ENCODE assay signal across 1 cellular context in the genomic region with DNA sequence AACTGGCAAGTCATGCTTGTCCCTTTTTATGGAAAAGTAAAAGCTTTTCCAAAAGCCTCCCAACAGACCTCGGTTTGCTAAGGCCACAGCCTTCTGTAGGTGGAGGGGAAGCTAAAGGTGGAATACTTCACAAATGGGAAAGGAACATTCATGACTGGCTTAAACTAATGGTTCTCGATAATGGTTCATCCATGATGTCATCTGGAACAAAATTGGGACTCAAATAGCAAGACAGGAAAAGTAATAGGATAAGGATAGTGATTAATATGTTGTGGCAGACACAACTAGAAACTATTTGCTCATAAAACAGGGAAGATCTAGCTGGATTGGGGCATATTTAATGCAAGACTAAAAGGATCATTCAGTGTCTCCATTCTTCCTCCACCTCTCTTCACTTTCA.
TF ChIP-seq lines count a peak whose summit lies in the region.

No MANE protein-coding gene starts in this region.

TF ChIP-seq in GM23338, 12 proteins besides CTCF, POLR2A, EP300 and RAD21 (continued from another document):
- TF ChIP-seq, protein P1, sequence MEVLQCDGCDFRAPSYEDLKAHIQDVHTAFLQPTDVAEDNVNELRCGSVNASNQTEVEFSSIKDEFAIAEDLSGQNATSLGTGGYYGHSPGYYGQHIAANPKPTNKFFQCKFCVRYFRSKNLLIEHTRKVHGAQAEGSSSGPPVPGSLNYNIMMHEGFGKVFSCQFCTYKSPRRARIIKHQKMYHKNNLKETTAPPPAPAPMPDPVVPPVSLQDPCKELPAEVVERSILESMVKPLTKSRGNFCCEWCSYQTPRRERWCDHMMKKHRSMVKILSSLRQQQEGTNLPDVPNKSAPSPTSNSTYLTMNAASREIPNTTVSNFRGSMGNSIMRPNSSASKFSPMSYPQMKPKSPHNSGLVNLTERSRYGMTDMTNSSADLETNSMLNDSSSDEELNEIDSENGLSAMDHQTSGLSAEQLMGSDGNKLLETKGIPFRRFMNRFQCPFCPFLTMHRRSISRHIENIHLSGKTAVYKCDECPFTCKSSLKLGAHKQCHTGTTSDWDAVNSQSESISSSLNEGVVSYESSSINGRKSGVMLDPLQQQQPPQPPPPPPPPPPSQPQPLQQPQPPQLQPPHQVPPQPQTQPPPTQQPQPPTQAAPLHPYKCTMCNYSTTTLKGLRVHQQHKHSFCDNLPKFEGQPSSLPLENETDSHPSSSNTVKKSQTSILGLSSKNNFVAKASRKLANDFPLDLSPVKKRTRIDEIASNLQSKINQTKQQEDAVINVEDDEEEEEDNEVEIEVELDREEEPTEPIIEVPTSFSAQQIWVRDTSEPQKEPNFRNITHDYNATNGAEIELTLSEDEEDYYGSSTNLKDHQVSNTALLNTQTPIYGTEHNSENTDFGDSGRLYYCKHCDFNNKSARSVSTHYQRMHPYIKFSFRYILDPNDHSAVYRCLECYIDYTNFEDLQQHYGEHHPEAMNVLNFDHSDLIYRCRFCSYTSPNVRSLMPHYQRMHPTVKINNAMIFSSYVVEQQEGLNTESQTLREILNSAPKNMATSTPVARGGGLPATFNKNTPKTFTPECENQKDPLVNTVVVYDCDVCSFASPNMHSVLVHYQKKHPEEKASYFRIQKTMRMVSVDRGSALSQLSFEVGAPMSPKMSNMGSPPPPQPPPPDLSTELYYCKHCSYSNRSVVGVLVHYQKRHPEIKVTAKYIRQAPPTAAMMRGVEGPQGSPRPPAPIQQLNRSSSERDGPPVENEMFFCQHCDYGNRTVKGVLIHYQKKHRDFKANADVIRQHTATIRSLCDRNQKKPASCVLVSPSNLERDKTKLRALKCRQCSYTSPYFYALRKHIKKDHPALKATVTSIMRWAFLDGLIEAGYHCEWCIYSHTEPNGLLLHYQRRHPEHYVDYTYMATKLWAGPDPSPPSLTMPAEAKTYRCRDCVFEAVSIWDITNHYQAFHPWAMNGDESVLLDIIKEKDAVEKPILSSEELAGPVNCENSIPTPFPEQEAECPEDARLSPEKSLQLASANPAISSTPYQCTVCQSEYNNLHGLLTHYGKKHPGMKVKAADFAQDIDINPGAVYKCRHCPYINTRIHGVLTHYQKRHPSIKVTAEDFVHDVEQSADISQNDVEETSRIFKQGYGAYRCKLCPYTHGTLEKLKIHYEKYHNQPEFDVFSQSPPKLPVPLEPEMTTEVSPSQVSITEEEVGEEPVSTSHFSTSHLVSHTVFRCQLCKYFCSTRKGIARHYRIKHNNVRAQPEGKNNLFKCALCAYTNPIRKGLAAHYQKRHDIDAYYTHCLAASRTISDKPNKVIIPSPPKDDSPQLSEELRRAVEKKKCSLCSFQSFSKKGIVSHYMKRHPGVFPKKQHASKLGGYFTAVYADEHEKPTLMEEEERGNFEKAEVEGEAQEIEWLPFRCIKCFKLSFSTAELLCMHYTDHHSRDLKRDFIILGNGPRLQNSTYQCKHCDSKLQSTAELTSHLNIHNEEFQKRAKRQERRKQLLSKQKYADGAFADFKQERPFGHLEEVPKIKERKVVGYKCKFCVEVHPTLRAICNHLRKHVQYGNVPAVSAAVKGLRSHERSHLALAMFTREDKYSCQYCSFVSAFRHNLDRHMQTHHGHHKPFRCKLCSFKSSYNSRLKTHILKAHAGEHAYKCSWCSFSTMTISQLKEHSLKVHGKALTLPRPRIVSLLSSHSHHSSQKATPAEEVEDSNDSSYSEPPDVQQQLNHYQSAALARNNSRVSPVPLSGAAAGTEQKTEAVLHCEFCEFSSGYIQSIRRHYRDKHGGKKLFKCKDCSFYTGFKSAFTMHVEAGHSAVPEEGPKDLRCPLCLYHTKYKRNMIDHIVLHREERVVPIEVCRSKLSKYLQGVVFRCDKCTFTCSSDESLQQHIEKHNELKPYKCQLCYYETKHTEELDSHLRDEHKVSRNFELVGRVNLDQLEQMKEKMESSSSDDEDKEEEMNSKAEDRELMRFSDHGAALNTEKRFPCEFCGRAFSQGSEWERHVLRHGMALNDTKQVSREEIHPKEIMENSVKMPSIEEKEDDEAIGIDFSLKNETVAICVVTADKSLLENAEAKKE (CRISPR knock-in tag; IDR thresholded peaks at IDR 0.05) = no peak
- TF ChIP-seq ZNF331 (CRISPR knock-in tag; IDR thresholded peaks at IDR 0.05; ENCODE audit: low read depth) (no peak), STAT1 (IDR thresholded peaks at IDR 0.05; ENCODE audit: unreplicated experiment) (no peak), EZH2 (IDR thresholded peaks at IDR 0.05; ENCODE audit: low read depth, unreplicated experiment) (no peak), ZNF114 (CRISPR knock-in tag; IDR thresholded peaks at IDR 0.05) (no peak), NANOG (IDR thresholded peaks at IDR 0.05; ENCODE audit: borderline replicate concordance) (no peak), CREB1 (CRISPR knock-in tag; IDR thresholded peaks at IDR 0.05; ENCODE audit: low read depth) (no peak), EZH2phosphoT487 (IDR thresholded peaks at IDR 0.05; ENCODE audit: unreplicated experiment) (no peak), POLR2AphosphoS5 (IDR thresholded peaks at IDR 0.05; ENCODE audit: low read depth) (no peak)
- TF ChIP-seq, protein P2, sequence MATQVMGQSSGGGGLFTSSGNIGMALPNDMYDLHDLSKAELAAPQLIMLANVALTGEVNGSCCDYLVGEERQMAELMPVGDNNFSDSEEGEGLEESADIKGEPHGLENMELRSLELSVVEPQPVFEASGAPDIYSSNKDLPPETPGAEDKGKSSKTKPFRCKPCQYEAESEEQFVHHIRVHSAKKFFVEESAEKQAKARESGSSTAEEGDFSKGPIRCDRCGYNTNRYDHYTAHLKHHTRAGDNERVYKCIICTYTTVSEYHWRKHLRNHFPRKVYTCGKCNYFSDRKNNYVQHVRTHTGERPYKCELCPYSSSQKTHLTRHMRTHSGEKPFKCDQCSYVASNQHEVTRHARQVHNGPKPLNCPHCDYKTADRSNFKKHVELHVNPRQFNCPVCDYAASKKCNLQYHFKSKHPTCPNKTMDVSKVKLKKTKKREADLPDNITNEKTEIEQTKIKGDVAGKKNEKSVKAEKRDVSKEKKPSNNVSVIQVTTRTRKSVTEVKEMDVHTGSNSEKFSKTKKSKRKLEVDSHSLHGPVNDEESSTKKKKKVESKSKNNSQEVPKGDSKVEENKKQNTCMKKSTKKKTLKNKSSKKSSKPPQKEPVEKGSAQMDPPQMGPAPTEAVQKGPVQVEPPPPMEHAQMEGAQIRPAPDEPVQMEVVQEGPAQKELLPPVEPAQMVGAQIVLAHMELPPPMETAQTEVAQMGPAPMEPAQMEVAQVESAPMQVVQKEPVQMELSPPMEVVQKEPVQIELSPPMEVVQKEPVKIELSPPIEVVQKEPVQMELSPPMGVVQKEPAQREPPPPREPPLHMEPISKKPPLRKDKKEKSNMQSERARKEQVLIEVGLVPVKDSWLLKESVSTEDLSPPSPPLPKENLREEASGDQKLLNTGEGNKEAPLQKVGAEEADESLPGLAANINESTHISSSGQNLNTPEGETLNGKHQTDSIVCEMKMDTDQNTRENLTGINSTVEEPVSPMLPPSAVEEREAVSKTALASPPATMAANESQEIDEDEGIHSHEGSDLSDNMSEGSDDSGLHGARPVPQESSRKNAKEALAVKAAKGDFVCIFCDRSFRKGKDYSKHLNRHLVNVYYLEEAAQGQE (IDR thresholded peaks at IDR 0.05; ENCODE audit: unreplicated experiment) = no peak
